ENCODE assay signal across 16 cellular contexts in the genomic region with DNA sequence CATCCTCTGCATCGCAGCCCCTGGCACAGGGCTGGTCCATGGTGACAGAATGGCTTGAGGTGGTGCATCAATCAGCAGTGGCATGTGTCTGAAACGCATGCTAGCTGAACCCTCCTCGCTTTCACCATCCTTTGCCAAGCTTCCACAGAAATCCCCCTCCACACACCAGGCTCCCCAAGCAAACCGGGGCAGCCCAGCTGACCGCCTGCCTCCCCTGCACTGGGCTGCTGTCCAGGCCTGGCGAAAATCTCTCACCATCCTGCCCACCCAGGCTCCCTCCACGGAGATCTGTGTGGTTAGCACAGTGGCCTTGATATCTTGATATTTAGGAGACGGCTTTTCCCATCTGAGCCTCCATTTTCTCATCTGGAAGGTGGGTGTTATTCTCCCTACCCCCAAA. TPM values are rescaled to one million over a fixed set of nuclear protein-coding genes. Genes with fewer than 3 reads are reported as not detected.
DNase-seq lines count a peak whose midpoint lies in the region; ATAC-seq and TF ChIP-seq lines count a peak whose summit lies in the region.
"Had no signal": no experiment of that assay in that cellular context is flagged by ENCODE, and none has a peak within 500 bp of the region (broad histone marks: within the 10 kb centered on the region; RNA-seq: fewer than 3 reads in every experiment).

No MANE protein-coding gene starts in this region.

- peak overlapping the region; percentile 98 for H3K4me3 ChIP-seq in MM.1S (ENCODE audit: low read length)
- H3K4me3 ChIP-seq: GM12878 had no signal

- peaks cover 65% of the 10 kb centered on the region for H3K4me1 ChIP-seq in MM.1S (ENCODE audit: low read length)

- peaks cover 51% of the 10 kb centered on the region for H3F3A ChIP-seq in MM.1S (ENCODE audit: insufficient read depth, low read length)

- ATAC-seq in central memory CD8-positive, alpha-beta T cell (replicated peaks; ENCODE audit: extremely low read depth, poor library complexity, severe bottlenecking): no peak
- ATAC-seq in GM18868 (IDR thresholded peaks at IDR 0.05; ENCODE audit: unreplicated experiment): no peak
- ATAC-seq: GM12878 had no signal

- peaks cover 44% of the 10 kb centered on the region for H3K79me2 ChIP-seq in MM.1S (ENCODE audit: low read length)

- H3K27me3 ChIP-seq in MM.1S (replicated peaks; ENCODE audit: insufficient read depth, low read length): no peaks in the 10 kb centered on the region

- H3K27ac ChIP-seq in MM.1S (ENCODE audit: low read length): peak overlapping the region; percentile 77

- H3K4me3 Mint-ChIP-seq in activated CD4-positive, alpha-beta T cell treated with anti-CD3 and anti-CD28 coated beads, Interleukin-2, amount 10 ng/mL, durations not matched to agents 24 days and 14 days: peak overlapping the region; percentile 100
- H3K4me3 Mint-ChIP-seq in central memory CD8-positive, alpha-beta T cell: peak overlapping the region; percentile 86
- H3K4me3 Mint-ChIP-seq in nephron progenitor cell: peak overlapping the region; percentile 91

- H3K9me3 ChIP-seq in MM.1S (replicated peaks; ENCODE audit: insufficient read depth, low read length): no peaks in the 10 kb centered on the region
- H3K9me3 ChIP-seq: tibial nerve had no signal

- no peak for TF ChIP-seq CTCF in MM.1S (IDR thresholded peaks at IDR 0.05; ENCODE audit: low read length)
- TF ChIP-seq CTCF in nephron progenitor cell (IDR thresholded peaks at IDR 0.05): no peak

- intact Hi-C loops in activated CD4-positive, alpha-beta T cell treated with anti-CD3 and anti-CD28 coated beads, Interleukin-2, amount 10 ng/mL, durations not matched to agents 24 days and 14 days (cut with micrococcal nuclease): loop anchor here (1.0 to 10.0 kb wide), 2 partner anchors 179 to 1772 kb away; partner anchors contain the start of genes CPEB4 and SFXN1

- H2AFZ ChIP-seq in MM.1S (ENCODE audit: low read length): no peak overlapping the region; the same call in 1 of the 2 replicates

- peaks cover 46% of the 10 kb centered on the region for H3K36me3 Mint-ChIP-seq in activated CD4-positive, alpha-beta T cell treated with anti-CD3 and anti-CD28 coated beads, Interleukin-2, amount 10 ng/mL, durations not matched to agents 24 days and 14 days (ENCODE audit: low read depth)
- H3K36me3 Mint-ChIP-seq in central memory CD8-positive, alpha-beta T cell (ENCODE audit: insufficient read depth): peaks cover 10% of the 10 kb centered on the region
- no peaks in the 10 kb centered on the region for H3K36me3 Mint-ChIP-seq in nephron progenitor cell (ENCODE audit: low read depth)

- peak overlapping the region; percentile 83 for H3K4me2 ChIP-seq in MM.1S (ENCODE audit: low read depth, low read length)

- no peaks in the 10 kb centered on the region for H3K9me2 ChIP-seq in MM.1S (replicated peaks; ENCODE audit: insufficient read depth, low read length)

- peaks cover 77% of the 10 kb centered on the region for H3K4me1 Mint-ChIP-seq in activated CD4-positive, alpha-beta T cell treated with anti-CD3 and anti-CD28 coated beads, Interleukin-2, amount 10 ng/mL, durations not matched to agents 24 days and 14 days
- peaks cover 57% of the 10 kb centered on the region for H3K4me1 Mint-ChIP-seq in central memory CD8-positive, alpha-beta T cell
- peaks cover 28% of the 10 kb centered on the region for H3K4me1 Mint-ChIP-seq in nephron progenitor cell

- H4K20me1 ChIP-seq in MM.1S (ENCODE audit: insufficient read depth, low read length): peaks cover 11% of the 10 kb centered on the region

- peak overlapping the region; percentile 64; the same call in 1 of the 2 replicates for H3K9ac ChIP-seq in MM.1S (ENCODE audit: low read length)

- 0 out of 2 replicates have a peak, but pooled peaks cover 4% of the 10 kb centered on the region for H3K36me3 ChIP-seq in MM.1S (replicated peaks; ENCODE audit: insufficient read depth, low read length)
- H3K36me3 ChIP-seq: tibial nerve had no signal

- peaks cover 2% of the 10 kb centered on the region for H3K27me3 Mint-ChIP-seq in activated CD4-positive, alpha-beta T cell treated with anti-CD3 and anti-CD28 coated beads, Interleukin-2, amount 10 ng/mL, durations not matched to agents 24 days and 14 days
- peaks cover 22% of the 10 kb centered on the region for H3K27me3 Mint-ChIP-seq in central memory CD8-positive, alpha-beta T cell
- peaks cover 74% of the 10 kb centered on the region for H3K27me3 Mint-ChIP-seq in nephron progenitor cell (ENCODE audit: low read depth, poor library complexity)

- no peaks in the 10 kb centered on the region for H3K9me3 Mint-ChIP-seq in activated CD4-positive, alpha-beta T cell treated with anti-CD3 and anti-CD28 coated beads, Interleukin-2, amount 10 ng/mL, durations not matched to agents 24 days and 14 days
- no peaks in the 10 kb centered on the region for H3K9me3 Mint-ChIP-seq in central memory CD8-positive, alpha-beta T cell
- peaks cover 3% of the 10 kb centered on the region for H3K9me3 Mint-ChIP-seq in nephron progenitor cell

- H3K27ac Mint-ChIP-seq in activated CD4-positive, alpha-beta T cell treated with anti-CD3 and anti-CD28 coated beads, Interleukin-2, amount 10 ng/mL, durations not matched to agents 24 days and 14 days: peak overlapping the region; percentile 98
- no peak overlapping the region for H3K27ac Mint-ChIP-seq in central memory CD8-positive, alpha-beta T cell (ENCODE audit: low read depth)
- H3K27ac Mint-ChIP-seq in nephron progenitor cell: no peak overlapping the region

- peak; percentile 70 for DNase-seq in activated CD4-positive, alpha-beta T cell treated with anti-CD3 and anti-CD28 coated beads, Interleukin-2, amount 10 ng/mL, durations not matched to agents 24 days and 14 days
- no peak for DNase-seq in activated CD4-positive, alpha-beta T cell treated with anti-CD3 and anti-CD28 coated beads for 4 hours
- DNase-seq in MM.1S (no peak), nephron progenitor cell (no peak), NCI-H2196 treated with DMSO at 0.1 percent for 48 hours (lab: John Stamatoyannopoulos, UW; ENCODE audit: unreplicated experiment) (no peak), DMS153 (lab: John Stamatoyannopoulos, UW) (no peak)
- no peak for DNase-seq in central memory CD8-positive, alpha-beta T cell (ENCODE audit: low spot score in 2 of 2)
- DNase-seq: amniotic stem cell, NCI-H187 had no signal

RNA-seq across cellular contexts. Expression of gene HRH2, which starts 0.9 kb away (rescaled TPM):
- total RNA-seq in activated CD4-positive, alpha-beta T cell treated with anti-CD3 and anti-CD28 coated beads, Interleukin-2, amount 10 ng/mL, durations not matched to agents 24 days and 14 days: 67.3 and 70.4 TPM in 2 replicates
- total RNA-seq: G401, HT-29, lung microvascular endothelial cell, NCI-H460 had no signal
